ENCODE assay signal across 34 cellular contexts in the genomic region with DNA sequence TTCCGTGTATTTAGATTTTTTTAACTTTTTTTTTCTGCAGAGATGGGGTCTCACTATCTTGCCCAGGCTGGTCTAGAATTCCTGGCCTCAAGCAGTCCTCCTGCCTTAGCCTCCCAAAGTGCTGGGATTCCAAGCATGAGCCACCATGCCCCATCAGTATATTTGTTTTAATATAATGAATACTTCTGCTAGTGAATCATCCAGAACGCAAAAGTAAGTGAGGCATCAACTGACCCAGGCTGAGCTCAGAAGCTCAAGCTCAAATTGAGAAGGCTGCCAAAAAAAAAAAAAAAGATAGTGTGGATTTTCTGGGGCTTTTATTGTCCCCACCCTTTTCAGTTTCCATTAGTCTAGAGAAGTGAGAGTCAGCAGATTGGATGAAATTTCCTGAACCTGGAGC. TPM values are rescaled to one million over a fixed set of nuclear protein-coding genes. Genes with fewer than 3 reads are reported as not detected.
"Had no signal": no experiment of that assay in that cellular context is flagged by ENCODE, and none has a peak within 500 bp of the region (broad histone marks: within the 10 kb centered on the region; RNA-seq: fewer than 3 reads in every experiment).

No MANE protein-coding gene starts in this region.

- H3K4me3 ChIP-seq: breast epithelium, esophagus squamous epithelium, heart right ventricle, ovary, psoas muscle, skin epidermis, testis, vagina had no signal

- H3K4me1 ChIP-seq: breast epithelium, esophagus squamous epithelium, heart right ventricle, psoas muscle, testis, vagina had no signal

- H3K27ac Mint-ChIP-seq: activated CD4-positive, alpha-beta T cell treated with anti-CD3 and anti-CD28 coated beads for 36 hours; activated naive CD8-positive, alpha-beta T cell treated with anti-CD3 and anti-CD28 coated beads for 36 hours; activated T-cell treated with anti-CD3 and anti-CD28 coated beads, Interleukin-2, amount 50 U/mL, for 24 hours; activated T-helper 17 cell treated with anti-CD3 and anti-CD28 coated beads, Interleukin-2, amount 50 U/mL, for 72 hours; effector memory CD8-positive, alpha-beta T cell; nephron; stimulated activated effector memory CD8-positive, alpha-beta T cell treated with anti-CD3 and anti-CD28 coated beads, Interleukin-12 subunit alpha, Interleukin-12 subunit beta, amount 100 ng/mL, for 72 hours; stimulated activated naive CD8-positive, alpha-beta T cell treated with anti-CD3 and anti-CD28 coated beads, Interleukin-15, amount 100 ng/mL, for 72 hours; type B pancreatic cell; WTC11 had no signal

- H3K27ac ChIP-seq: breast epithelium, esophagus squamous epithelium, heart right ventricle, neutrophil, ovary, psoas muscle, skin epidermis, testis, vagina had no signal

- H3K9me3 ChIP-seq: testis, vagina had no signal

- H3K27me3 ChIP-seq: breast epithelium, esophagus squamous epithelium, heart right ventricle, ovary, testis, vagina had no signal

- H3K4me1 Mint-ChIP-seq: activated CD4-positive, alpha-beta T cell treated with anti-CD3 and anti-CD28 coated beads for 36 hours; activated naive CD8-positive, alpha-beta T cell treated with anti-CD3 and anti-CD28 coated beads for 36 hours; activated T-helper 17 cell treated with anti-CD3 and anti-CD28 coated beads, Interleukin-2, amount 50 U/mL, for 72 hours; central memory CD8-positive, alpha-beta T cell; nephron; stimulated activated effector memory CD8-positive, alpha-beta T cell treated with anti-CD3 and anti-CD28 coated beads, Interleukin-12 subunit alpha, Interleukin-12 subunit beta, amount 100 ng/mL, for 72 hours; stimulated activated naive CD8-positive, alpha-beta T cell treated with anti-CD3 and anti-CD28 coated beads, Interleukin-15, amount 100 ng/mL, for 72 hours; WTC11 had no signal

- ATAC-seq: activated CD4-positive, alpha-beta T cell treated with anti-CD3 and anti-CD28 coated beads for 36 hours; activated T-helper 17 cell treated with anti-CD3 and anti-CD28 coated beads, Interleukin-2, amount 50 U/mL, for 72 hours; effector memory CD8-positive, alpha-beta T cell; heart right ventricle; left cardiac atrium; psoas muscle; right cardiac atrium; stimulated activated effector memory CD8-positive, alpha-beta T cell treated with anti-CD3 and anti-CD28 coated beads, Interleukin-12 subunit alpha, Interleukin-12 subunit beta, amount 100 ng/mL, for 72 hours; stimulated activated naive CD8-positive, alpha-beta T cell treated with anti-CD3 and anti-CD28 coated beads, Interleukin-15, amount 100 ng/mL, for 72 hours; WTC11 had no signal

- H3K36me3 Mint-ChIP-seq: stimulated activated effector memory CD8-positive, alpha-beta T cell treated with anti-CD3 and anti-CD28 coated beads, Interleukin-12 subunit alpha, Interleukin-12 subunit beta, amount 100 ng/mL, for 72 hours; type B pancreatic cell had no signal

- H3K4me3 Mint-ChIP-seq: activated CD4-positive, alpha-beta T cell treated with anti-CD3 and anti-CD28 coated beads for 36 hours; activated naive CD8-positive, alpha-beta T cell treated with anti-CD3 and anti-CD28 coated beads for 36 hours; activated T-cell treated with anti-CD3 and anti-CD28 coated beads, Interleukin-2, amount 50 U/mL, for 24 hours; activated T-helper 17 cell treated with anti-CD3 and anti-CD28 coated beads, Interleukin-2, amount 50 U/mL, for 72 hours; central memory CD8-positive, alpha-beta T cell; effector memory CD8-positive, alpha-beta T cell; nephron; stimulated activated effector memory CD8-positive, alpha-beta T cell treated with anti-CD3 and anti-CD28 coated beads, Interleukin-12 subunit alpha, Interleukin-12 subunit beta, amount 100 ng/mL, for 72 hours; stimulated activated naive CD8-positive, alpha-beta T cell treated with anti-CD3 and anti-CD28 coated beads, Interleukin-15, amount 100 ng/mL, for 72 hours; type B pancreatic cell; WTC11 had no signal

- H3K36me3 ChIP-seq: breast epithelium, esophagus squamous epithelium, heart right ventricle, neutrophil, ovary, vagina had no signal

- DNase-seq: activated CD4-positive, alpha-beta T cell treated with anti-CD3 and anti-CD28 coated beads for 36 hours; activated CD4-positive, alpha-beta T cell treated with anti-CD3 and anti-CD28 coated beads, Interleukin-2, amount 50 U/mL, for 4 hours; activated CD8-positive, alpha-beta memory T cell treated with anti-CD3 and anti-CD28 coated beads for 24 hours; activated CD8-positive, alpha-beta memory T cell treated with anti-CD3 and anti-CD28 coated beads, Interleukin-2, amount 50 U/mL, for 4 hours; activated naive CD4-positive, alpha-beta T cell treated with Interleukin-2 at 50 U/mL for 16 hours; activated naive CD8-positive, alpha-beta T cell treated with anti-CD3 and anti-CD28 coated beads for 36 hours; activated T-cell treated with anti-CD3 and anti-CD28 coated beads, Interleukin-2, amount 50 U/mL, for 24 hours; effector memory CD8-positive, alpha-beta T cell; esophagus squamous epithelium; foreskin fibroblast; heart right ventricle; islet precursor cell; left cardiac atrium; mesenchymal stem cell; ovary; psoas muscle; right cardiac atrium; stimulated activated CD4-positive, alpha-beta T cell treated with anti-CD3 and anti-CD28 coated beads, Interleukin-1b, Interleukin-23, amount 100 ng/mL, for 48 hours; stimulated activated naive CD8-positive, alpha-beta T cell treated with anti-CD3 and anti-CD28 coated beads, Interleukin-15, amount 100 ng/mL, for 72 hours; testis had no signal

RNA-seq across cellular contexts. Expression of gene TECTB, which starts 39.0 kb away (rescaled TPM):
- total RNA-seq: activated CD4-positive, alpha-beta T cell treated with anti-CD3 and anti-CD28 coated beads for 36 hours; activated naive CD8-positive, alpha-beta T cell treated with anti-CD3 and anti-CD28 coated beads for 36 hours; activated T-helper 17 cell treated with anti-CD3 and anti-CD28 coated beads, Interleukin-2, amount 50 U/mL, for 72 hours; breast epithelium; dermis microvascular lymphatic vessel endothelial cell; endothelial cell of umbilical vein; esophagus squamous epithelium; heart right ventricle; left cardiac atrium; lower leg skin; mononuclear cell; ovary; psoas muscle; right cardiac atrium; vagina; WTC11 had no signal
